Comparison of ENCODE assay signal across 1 cellular context in genomic region chr1:53542551-53542950, GRCh38.
TF ChIP-seq lines count a peak whose summit lies in the region.

No MANE protein-coding gene starts in this region.

TF ChIP-seq in HCT116, 20 proteins besides CTCF, POLR2A, EP300 and RAD21 (continued from another document):
- TF ChIP-seq, protein P1, sequence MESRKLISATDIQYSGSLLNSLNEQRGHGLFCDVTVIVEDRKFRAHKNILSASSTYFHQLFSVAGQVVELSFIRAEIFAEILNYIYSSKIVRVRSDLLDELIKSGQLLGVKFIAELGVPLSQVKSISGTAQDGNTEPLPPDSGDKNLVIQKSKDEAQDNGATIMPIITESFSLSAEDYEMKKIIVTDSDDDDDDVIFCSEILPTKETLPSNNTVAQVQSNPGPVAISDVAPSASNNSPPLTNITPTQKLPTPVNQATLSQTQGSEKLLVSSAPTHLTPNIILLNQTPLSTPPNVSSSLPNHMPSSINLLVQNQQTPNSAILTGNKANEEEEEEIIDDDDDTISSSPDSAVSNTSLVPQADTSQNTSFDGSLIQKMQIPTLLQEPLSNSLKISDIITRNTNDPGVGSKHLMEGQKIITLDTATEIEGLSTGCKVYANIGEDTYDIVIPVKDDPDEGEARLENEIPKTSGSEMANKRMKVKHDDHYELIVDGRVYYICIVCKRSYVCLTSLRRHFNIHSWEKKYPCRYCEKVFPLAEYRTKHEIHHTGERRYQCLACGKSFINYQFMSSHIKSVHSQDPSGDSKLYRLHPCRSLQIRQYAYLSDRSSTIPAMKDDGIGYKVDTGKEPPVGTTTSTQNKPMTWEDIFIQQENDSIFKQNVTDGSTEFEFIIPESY (IDR thresholded peaks at IDR 0.05; ENCODE audit: extremely low read depth, insufficient replicate concordance, low read length) = no peak
- TF ChIP-seq EZH2phosphoT487 (IDR thresholded peaks at IDR 0.05; ENCODE audit: borderline replicate concordance) (no peak), JUND (IDR thresholded peaks at IDR 0.05) (no peak), ZNF274 (IDR thresholded peaks at IDR 0.05; ENCODE audit: low read depth, low read length) (no peak), EGR1 (IDR thresholded peaks at IDR 0.05; ENCODE audit: low read depth) (no peak)
